ENCODE assay signal across 12 cellular contexts in the genomic region with DNA sequence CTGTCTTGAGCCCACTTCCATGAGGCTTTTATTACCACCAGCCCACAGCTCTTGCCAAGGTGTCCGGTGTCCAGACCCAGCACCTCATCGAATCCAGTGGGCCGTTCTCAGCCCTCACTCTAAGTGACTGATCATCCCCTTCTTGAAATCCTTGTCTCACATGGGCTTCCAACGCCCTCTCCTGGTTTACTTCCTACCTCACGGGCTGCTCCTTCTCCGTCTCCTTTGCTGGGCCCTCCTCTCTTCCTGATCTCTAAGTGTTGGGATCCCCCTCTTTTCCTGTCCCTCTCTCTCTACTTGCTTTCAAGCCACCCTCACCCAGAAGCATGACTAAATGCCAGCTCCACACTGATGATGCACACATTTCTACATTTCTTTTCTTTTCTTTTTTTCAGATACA. TPM values are rescaled to one million over a fixed set of nuclear protein-coding genes. Genes with fewer than 3 reads are reported as not detected.
DNase-seq lines count a peak whose midpoint lies in the region; ATAC-seq and TF ChIP-seq lines count a peak whose summit lies in the region.
"Had no signal": no experiment of that assay in that cellular context is flagged by ENCODE, and none has a peak within 500 bp of the region (broad histone marks: within the 10 kb centered on the region; RNA-seq: fewer than 3 reads in every experiment).

No MANE protein-coding gene starts in this region.

- no peaks in the 10 kb centered on the region for H3K9me3 ChIP-seq in HEK293 (ENCODE audit: control insufficient read depth, insufficient read depth, low read depth, low read length)
- H3K9me3 ChIP-seq: neutrophil had no signal

- peaks cover 8% of the 10 kb centered on the region for H3K4me1 Mint-ChIP-seq in activated T-helper 1 cell treated with anti-CD3 and anti-CD28 coated beads, Interleukin-12 subunit alpha, Interleukin-12 subunit beta, Interleukin-2, Interleukin-4 antibody, amounts not matched to agents 30 ng/mL and 10 ng/mL and 1 ng/mL, durations not matched to agents 14 hours and 24 hours and 36 hours (ENCODE audit: low read depth)

- DNase-seq in D341Med (ENCODE audit: low spot score) (peak; percentile 83), iris pigment epithelial cell (ENCODE audit: low read depth) (peak; percentile 36), 8988T (no peak)
- DNase-seq in activated T-helper 1 cell treated with anti-CD3 and anti-CD28 coated beads, Interleukin-12 subunit alpha, Interleukin-12 subunit beta, Interleukin-2, Interleukin-4 antibody, amounts not matched to agents 30 ng/mL and 10 ng/mL and 1 ng/mL, durations not matched to agents 14 hours and 24 hours and 36 hours (ENCODE audit: low spot score): no peak
- no peak for DNase-seq in activated CD4-positive, alpha-beta T cell treated with anti-CD3 and anti-CD28 coated beads for 48 hours
- DNase-seq: NCI-H2171 had no signal

- peaks cover 32% of the 10 kb centered on the region for H3K27me3 Mint-ChIP-seq in activated T-helper 1 cell treated with anti-CD3 and anti-CD28 coated beads, Interleukin-12 subunit alpha, Interleukin-12 subunit beta, Interleukin-2, Interleukin-4 antibody, amounts not matched to agents 30 ng/mL and 10 ng/mL and 1 ng/mL, durations not matched to agents 14 hours and 24 hours and 36 hours (ENCODE audit: insufficient read depth)

- peak overlapping the region; percentile 5 for H3K27ac Mint-ChIP-seq in activated T-helper 1 cell treated with anti-CD3 and anti-CD28 coated beads, Interleukin-12 subunit alpha, Interleukin-12 subunit beta, Interleukin-2, Interleukin-4 antibody, amounts not matched to agents 30 ng/mL and 10 ng/mL and 1 ng/mL, durations not matched to agents 14 hours and 24 hours and 36 hours
- H3K27ac Mint-ChIP-seq: activated naive CD8-positive, alpha-beta T cell had no signal

- no peak for ATAC-seq in HG02642 (IDR thresholded peaks at IDR 0.05; ENCODE audit: poor library complexity, unreplicated experiment)
- ATAC-seq in HG03521 (IDR thresholded peaks at IDR 0.05; ENCODE audit: unreplicated experiment): no peak

- TF ChIP-seq CTCF in HEK293 (tag by site-specific recombination; IDR thresholded peaks at IDR 0.05): peak; percentile 60; the same call in 1 of the 2 replicates

- no peak overlapping the region for H3K27ac ChIP-seq in HEK293 (ENCODE audit: extremely low read depth, low read depth, low read length)
- H3K27ac ChIP-seq: neutrophil had no signal

- no peaks in the 10 kb centered on the region for H3K36me3 ChIP-seq in HEK293 (ENCODE audit: control insufficient read depth in 2 of 2, insufficient read depth in 1 of 2, low read length in 2 of 2)
- H3K36me3 ChIP-seq: neutrophil had no signal

- CTCF ChIA-PET in HEK293 (lab: Yijun Ruan, JAX): interaction anchor here (0.6 to 4.7 kb wide), 16 partner anchors 12 to 261 kb away, joined by 3 to 36 read pairs (median 3); a partner anchor contains a TSS

- no peaks in the 10 kb centered on the region for H3K9me3 Mint-ChIP-seq in activated T-helper 1 cell treated with anti-CD3 and anti-CD28 coated beads, Interleukin-12 subunit alpha, Interleukin-12 subunit beta, Interleukin-2, Interleukin-4 antibody, amounts not matched to agents 30 ng/mL and 10 ng/mL and 1 ng/mL, durations not matched to agents 14 hours and 24 hours and 36 hours

- intact Hi-C loops in activated T-helper 1 cell treated with anti-CD3 and anti-CD28 coated beads, Interleukin-12 subunit alpha, Interleukin-12 subunit beta, Interleukin-2, Interleukin-4 antibody, amounts not matched to agents 30 ng/mL and 10 ng/mL and 1 ng/mL, durations not matched to agents 14 hours and 24 hours and 36 hours (cut with micrococcal nuclease): no loop called here

- H3K4me1 ChIP-seq in HEK293 (ENCODE audit: control insufficient read depth, insufficient read depth, low read length): no peaks in the 10 kb centered on the region

- no peak overlapping the region for H3K4me3 Mint-ChIP-seq in activated T-helper 1 cell treated with anti-CD3 and anti-CD28 coated beads, Interleukin-12 subunit alpha, Interleukin-12 subunit beta, Interleukin-2, Interleukin-4 antibody, amounts not matched to agents 30 ng/mL and 10 ng/mL and 1 ng/mL, durations not matched to agents 14 hours and 24 hours and 36 hours
- H3K4me3 Mint-ChIP-seq: activated naive CD8-positive, alpha-beta T cell had no signal

- POLR2A ChIA-PET in HEK293 (lab: Yijun Ruan, JAX): no interaction called here

- H3K4me3 ChIP-seq in HEK293 (ENCODE audit: low read depth, low read length): no peak overlapping the region

- no peaks in the 10 kb centered on the region for H3K36me3 Mint-ChIP-seq in activated T-helper 1 cell treated with anti-CD3 and anti-CD28 coated beads, Interleukin-12 subunit alpha, Interleukin-12 subunit beta, Interleukin-2, Interleukin-4 antibody, amounts not matched to agents 30 ng/mL and 10 ng/mL and 1 ng/mL, durations not matched to agents 14 hours and 24 hours and 36 hours (ENCODE audit: low read depth)
- H3K36me3 Mint-ChIP-seq: activated naive CD8-positive, alpha-beta T cell had no signal

TF ChIP-seq in HEK293, 187 proteins besides CTCF, POLR2A, EP300 and RAD21 (continues in another document):
- no peak for TF ChIP-seq ZNF391 (tag by site-specific recombination; IDR thresholded peaks at IDR 0.05; ENCODE audit: borderline replicate concordance, low read depth)
- TF ChIP-seq ZNF366 (tag by site-specific recombination; conservative IDR thresholded peaks at IDR 0.05): 0 out of 2 replicates have a peak, but pooled peaks have one; percentile 16
- TF ChIP-seq, protein P1, sequence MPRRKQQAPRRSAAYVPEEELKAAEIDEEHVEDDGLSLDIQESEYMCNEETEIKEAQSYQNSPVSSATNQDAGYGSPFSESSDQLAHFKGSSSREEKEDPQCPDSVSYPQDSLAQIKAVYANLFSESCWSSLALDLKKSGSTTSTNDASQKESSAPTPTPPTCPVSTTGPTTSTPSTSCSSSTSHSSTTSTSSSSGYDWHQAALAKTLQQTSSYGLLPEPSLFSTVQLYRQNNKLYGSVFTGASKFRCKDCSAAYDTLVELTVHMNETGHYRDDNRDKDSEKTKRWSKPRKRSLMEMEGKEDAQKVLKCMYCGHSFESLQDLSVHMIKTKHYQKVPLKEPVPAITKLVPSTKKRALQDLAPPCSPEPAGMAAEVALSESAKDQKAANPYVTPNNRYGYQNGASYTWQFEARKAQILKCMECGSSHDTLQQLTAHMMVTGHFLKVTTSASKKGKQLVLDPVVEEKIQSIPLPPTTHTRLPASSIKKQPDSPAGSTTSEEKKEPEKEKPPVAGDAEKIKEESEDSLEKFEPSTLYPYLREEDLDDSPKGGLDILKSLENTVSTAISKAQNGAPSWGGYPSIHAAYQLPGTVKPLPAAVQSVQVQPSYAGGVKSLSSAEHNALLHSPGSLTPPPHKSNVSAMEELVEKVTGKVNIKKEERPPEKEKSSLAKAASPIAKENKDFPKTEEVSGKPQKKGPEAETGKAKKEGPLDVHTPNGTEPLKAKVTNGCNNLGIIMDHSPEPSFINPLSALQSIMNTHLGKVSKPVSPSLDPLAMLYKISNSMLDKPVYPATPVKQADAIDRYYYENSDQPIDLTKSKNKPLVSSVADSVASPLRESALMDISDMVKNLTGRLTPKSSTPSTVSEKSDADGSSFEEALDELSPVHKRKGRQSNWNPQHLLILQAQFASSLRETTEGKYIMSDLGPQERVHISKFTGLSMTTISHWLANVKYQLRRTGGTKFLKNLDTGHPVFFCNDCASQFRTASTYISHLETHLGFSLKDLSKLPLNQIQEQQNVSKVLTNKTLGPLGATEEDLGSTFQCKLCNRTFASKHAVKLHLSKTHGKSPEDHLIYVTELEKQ (tag by site-specific recombination; IDR thresholded peaks at IDR 0.05; ENCODE audit: borderline replicate concordance): no peak
- peak; percentile 65 for TF ChIP-seq EGR2 (tag by site-specific recombination; IDR thresholded peaks at IDR 0.05; ENCODE audit: low read depth)
- peak; percentile 89 for TF ChIP-seq ZNF654 (tag by site-specific recombination; IDR thresholded peaks at IDR 0.05; ENCODE audit: low read depth)
- TF ChIP-seq, protein P2, sequence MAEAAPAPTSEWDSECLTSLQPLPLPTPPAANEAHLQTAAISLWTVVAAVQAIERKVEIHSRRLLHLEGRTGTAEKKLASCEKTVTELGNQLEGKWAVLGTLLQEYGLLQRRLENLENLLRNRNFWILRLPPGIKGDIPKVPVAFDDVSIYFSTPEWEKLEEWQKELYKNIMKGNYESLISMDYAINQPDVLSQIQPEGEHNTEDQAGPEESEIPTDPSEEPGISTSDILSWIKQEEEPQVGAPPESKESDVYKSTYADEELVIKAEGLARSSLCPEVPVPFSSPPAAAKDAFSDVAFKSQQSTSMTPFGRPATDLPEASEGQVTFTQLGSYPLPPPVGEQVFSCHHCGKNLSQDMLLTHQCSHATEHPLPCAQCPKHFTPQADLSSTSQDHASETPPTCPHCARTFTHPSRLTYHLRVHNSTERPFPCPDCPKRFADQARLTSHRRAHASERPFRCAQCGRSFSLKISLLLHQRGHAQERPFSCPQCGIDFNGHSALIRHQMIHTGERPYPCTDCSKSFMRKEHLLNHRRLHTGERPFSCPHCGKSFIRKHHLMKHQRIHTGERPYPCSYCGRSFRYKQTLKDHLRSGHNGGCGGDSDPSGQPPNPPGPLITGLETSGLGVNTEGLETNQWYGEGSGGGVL (tag by site-specific recombination; IDR thresholded peaks at IDR 0.05): peak; percentile 73
- TF ChIP-seq ZFHX2 (tag by site-specific recombination; conservative IDR thresholded peaks at IDR 0.05): peak; percentile 58
- TF ChIP-seq, protein P3, sequence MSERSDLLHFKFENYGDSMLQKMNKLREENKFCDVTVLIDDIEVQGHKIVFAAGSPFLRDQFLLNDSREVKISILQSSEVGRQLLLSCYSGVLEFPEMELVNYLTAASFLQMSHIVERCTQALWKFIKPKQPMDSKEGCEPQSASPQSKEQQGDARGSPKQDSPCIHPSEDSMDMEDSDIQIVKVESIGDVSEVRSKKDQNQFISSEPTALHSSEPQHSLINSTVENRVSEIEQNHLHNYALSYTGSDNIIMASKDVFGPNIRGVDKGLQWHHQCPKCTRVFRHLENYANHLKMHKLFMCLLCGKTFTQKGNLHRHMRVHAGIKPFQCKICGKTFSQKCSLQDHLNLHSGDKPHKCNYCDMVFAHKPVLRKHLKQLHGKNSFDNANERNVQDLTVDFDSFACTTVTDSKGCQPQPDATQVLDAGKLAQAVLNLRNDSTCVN (tag by site-specific recombination; optimal IDR thresholded peaks at IDR 0.05): no peak
- no peak for TF ChIP-seq YY2 (tag by site-specific recombination; IDR thresholded peaks at IDR 0.05)

RNA-seq across cellular contexts. Expression of a gene that starts 9.0 kb away (rescaled TPM):
- not detected in 2 replicates for total RNA-seq in activated T-helper 1 cell treated with anti-CD3 and anti-CD28 coated beads, Interleukin-12 subunit alpha, Interleukin-12 subunit beta, Interleukin-2, Interleukin-4 antibody, amounts not matched to agents 30 ng/mL and 10 ng/mL and 1 ng/mL, durations not matched to agents 14 hours and 24 hours and 36 hours
- total RNA-seq: T-helper 2 cell treated with Interferon-gamma antibody and Interleukin-4, amounts not matched to agents 100 ng/mL and 5 ng/mL, for 36 hours had no signal

RNA-seq across cellular contexts. Expression of a gene that starts 21.6 kb away (rescaled TPM):
- total RNA-seq in activated T-helper 1 cell treated with anti-CD3 and anti-CD28 coated beads, Interleukin-12 subunit alpha, Interleukin-12 subunit beta, Interleukin-2, Interleukin-4 antibody, amounts not matched to agents 30 ng/mL and 10 ng/mL and 1 ng/mL, durations not matched to agents 14 hours and 24 hours and 36 hours: 0.81 TPM in 1 of 2 replicates, not detected in the other
- total RNA-seq: T-helper 2 cell treated with Interferon-gamma antibody and Interleukin-4, amounts not matched to agents 100 ng/mL and 5 ng/mL, for 36 hours had no signal

RNA-seq across cellular contexts. Expression of a gene that starts 21.9 kb away (rescaled TPM):
- 567 and 570 TPM in 2 replicates for total RNA-seq in activated T-helper 1 cell treated with anti-CD3 and anti-CD28 coated beads, Interleukin-12 subunit alpha, Interleukin-12 subunit beta, Interleukin-2, Interleukin-4 antibody, amounts not matched to agents 30 ng/mL and 10 ng/mL and 1 ng/mL, durations not matched to agents 14 hours and 24 hours and 36 hours

Comparison
In these comparisons a context has a peak if more than half of its experiments do, and no peak if none do; other contexts are left out.
1. DNase-seq: peak in D341Med (single experiment) and iris pigment epithelial cell (single experiment); none in activated T-helper 1 cell treated with anti-CD3 and anti-CD28 coated beads, Interleukin-12 subunit alpha, Interleukin-12 subunit beta, Interleukin-2, Interleukin-4 antibody, amounts not matched to agents 30 ng/mL and 10 ng/mL and 1 ng/mL, durations not matched to agents 14 hours and 24 hours and 36 hours (single experiment), 8988T (single experiment) and activated CD4-positive, alpha-beta T cell treated with anti-CD3 and anti-CD28 coated beads for 48 hours (single experiment).